ENCODE assay signal across 8 cellular contexts in the genomic region with DNA sequence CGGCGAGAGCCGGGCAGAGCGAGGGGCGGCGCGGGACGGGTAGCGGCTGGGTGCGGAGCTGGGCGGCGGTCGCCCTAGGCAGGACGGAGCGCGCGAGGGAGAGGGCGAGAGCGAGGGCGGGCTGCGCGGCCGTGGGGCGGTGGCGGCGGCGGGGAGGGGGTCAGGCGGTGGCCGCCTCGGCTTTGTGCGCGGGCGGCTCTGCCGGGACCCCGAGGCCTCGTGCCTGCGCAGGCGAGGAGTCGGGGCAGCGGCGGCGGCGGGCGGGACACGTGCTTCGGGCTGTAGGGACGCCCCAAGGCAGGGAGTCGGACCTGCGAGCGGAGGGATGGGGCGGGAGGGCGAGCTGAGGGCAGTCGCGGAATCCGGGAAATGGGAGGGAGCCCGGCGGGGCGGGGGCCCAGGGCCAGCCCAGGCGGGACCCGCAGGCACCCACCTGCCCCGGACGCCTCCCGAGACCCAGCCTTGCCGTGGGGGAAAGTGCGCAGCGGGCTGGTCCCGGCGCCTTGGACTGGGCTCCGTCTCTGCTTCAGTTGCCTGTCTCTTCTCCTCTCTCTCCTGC. TPM values are rescaled to one million over a fixed set of nuclear protein-coding genes. Genes with fewer than 3 reads are reported as not detected.
DNase-seq lines count a peak whose midpoint lies in the region; ATAC-seq and TF ChIP-seq lines count a peak whose summit lies in the region.

No MANE protein-coding gene starts in this region.

- peak overlapping the region in 2 of 5 donors; percentile 13 to 65 for H3K27ac ChIP-seq in adrenal gland

- peaks cover 17% of the 10 kb centered on the region for H3K27me3 ChIP-seq in adrenal gland

- intact Hi-C loops in adrenal gland (cut with DNase I) = no loop called here

- no peaks in the 10 kb centered on the region for H3K9me3 ChIP-seq in adrenal gland (replicated peaks in 1 of 3)

- H3K4me1 ChIP-seq in adrenal gland (replicated peaks in 1 of 2) = peaks cover 3 to 5% of the 10 kb centered on the region in 2 donors

- WGBS in adrenal gland, 4 donors = 0 to 3% (median 1%) methylated on average over 9 to 69 of the region's 69 CpGs

- no peaks in the 10 kb centered on the region for H3K36me3 ChIP-seq in adrenal gland (replicated peaks in 1 of 2)

- DNase-seq in AG20443 (ENCODE audit: low spot score) (peak; percentile 54), adrenal gland (peak in 5 of 7 donors; percentile 20 to 73 (median 32)), skeletal muscle cell (ENCODE audit: low read depth) (no peak), superior temporal gyrus (ENCODE audit: extremely low spot score) (no peak), SKM-1 (lab: John Stamatoyannopoulos, UW; ENCODE audit: unreplicated experiment) (no peak), DMS79 (lab: John Stamatoyannopoulos, UW) (no peak)

- TF ChIP-seq POLR2A in adrenal gland (IDR thresholded peaks at IDR 0.05) = no peak

- ATAC-seq in HG02759 (IDR thresholded peaks at IDR 0.05; ENCODE audit: unreplicated experiment) = peak; percentile 50

- TF ChIP-seq CTCF in adrenal gland (IDR thresholded peaks at IDR 0.05) = no peak

- H3K4me3 ChIP-seq in adrenal gland = peak overlapping the region in 2 of 4 donors; percentile 6 to 71
- H3K4me3 ChIP-seq in iPS-11a (ENCODE audit: low read depth, low read length) = peak overlapping the region; percentile 60
- H3K4me3 ChIP-seq in skeletal muscle cell (ENCODE audit: low read depth, low read length) = peak overlapping the region; percentile 64

RNA-seq across cellular contexts. Expression of a gene that starts 0.5 kb away (rescaled TPM):
- total RNA-seq in adrenal gland = 1 to 10 TPM; 2.2 to 8.5 (median 7.2) TPM
- polyA plus RNA-seq in adrenal gland = 1 to 10 TPM in 2 of 3 donors, under 1 TPM in 1; 0.94 to 4.9 (median 2.2) TPM

Comparison
In these comparisons a context has a peak if more than half of its experiments do, and no peak if none do; other contexts are left out.
1. DNase-seq: peak in AG20443 (single experiment) and adrenal gland (5 of 7); none in skeletal muscle cell (single experiment), superior temporal gyrus (single experiment), SKM-1 (single experiment) and DMS79 (single experiment).